10 cellular contexts compared by ENCODE assay signal in genomic region chr12:47832263-47832933, GRCh38. TPM values are rescaled to one million over a fixed set of nuclear protein-coding genes. Genes with fewer than 3 reads are reported as not detected.
DNase-seq lines count a peak whose midpoint lies in the region; ATAC-seq lines count a peak whose summit lies in the region.
"Had no signal": no experiment of that assay in that cellular context is flagged by ENCODE, and none has a peak within 500 bp of the region (broad histone marks: within the 10 kb centered on the region; RNA-seq: fewer than 3 reads in every experiment).

No MANE protein-coding gene starts in this region.

- peak; percentile 77 for ATAC-seq in activated CD4-positive, alpha-beta T cell treated with anti-CD3 and anti-CD28 coated beads for 36 hours
- ATAC-seq in effector memory CD8-positive, alpha-beta T cell (replicated peaks), result peak; percentile 21
- peak; percentile 83 for ATAC-seq in stimulated activated effector memory CD8-positive, alpha-beta T cell treated with anti-CD3 and anti-CD28 coated beads, Interleukin-12 subunit alpha, Interleukin-12 subunit beta, amount 100 ng/mL, for 72 hours
- ATAC-seq in left ventricle myocardium superior, result no peak

- intact Hi-C loops in activated CD4-positive, alpha-beta T cell treated with anti-CD3 and anti-CD28 coated beads for 36 hours (cut with DNase I, micrococcal nuclease), result loop anchor here (1.0 to 5.0 kb wide), 8 partner anchors 12 to 1615 kb away; partner anchors contain the start of genes HDAC7 (in 1 of the 2) and RPAP3 (in 1 of the 2)
- intact Hi-C loops in activated CD4-positive, alpha-beta T cell treated with anti-CD3 and anti-CD28 coated beads, Interleukin-2, amount 10 ng/mL, durations not matched to agents 24 days and 14 days (cut with micrococcal nuclease), result loop anchor here (1.0 to 5.0 kb wide), 5 partner anchors 13 to 125 kb away; partner anchors contain the start of genes HDAC7 and RPAP3
- intact Hi-C loops in left ventricle myocardium superior (cut with micrococcal nuclease), result loop anchor here (10.0 kb wide), 1 partner anchor 58 kb away; the partner anchor contains the start of gene SLC48A1

- H3K36me3 Mint-ChIP-seq in activated CD4-positive, alpha-beta T cell treated with anti-CD3 and anti-CD28 coated beads for 36 hours (ENCODE audit: low read depth), result peaks cover 2% of the 10 kb centered on the region
- H3K36me3 Mint-ChIP-seq in activated CD4-positive, alpha-beta T cell treated with anti-CD3 and anti-CD28 coated beads, Interleukin-2, amount 10 ng/mL, durations not matched to agents 24 days and 14 days (ENCODE audit: low read depth), result peaks cover 6% of the 10 kb centered on the region
- H3K36me3 Mint-ChIP-seq in effector memory CD8-positive, alpha-beta T cell (ENCODE audit: insufficient read depth), result peaks cover 10% of the 10 kb centered on the region
- peaks cover 37% of the 10 kb centered on the region for H3K36me3 Mint-ChIP-seq in stimulated activated effector memory CD8-positive, alpha-beta T cell treated with anti-CD3 and anti-CD28 coated beads, Interleukin-12 subunit alpha, Interleukin-12 subunit beta, amount 100 ng/mL, for 72 hours

- H3K9me3 ChIP-seq in MG63, result no peaks in the 10 kb centered on the region

- no peaks in the 10 kb centered on the region for H3K27me3 Mint-ChIP-seq in activated CD4-positive, alpha-beta T cell treated with anti-CD3 and anti-CD28 coated beads for 36 hours
- no peaks in the 10 kb centered on the region for H3K27me3 Mint-ChIP-seq in activated CD4-positive, alpha-beta T cell treated with anti-CD3 and anti-CD28 coated beads, Interleukin-2, amount 10 ng/mL, durations not matched to agents 24 days and 14 days
- no peaks in the 10 kb centered on the region for H3K27me3 Mint-ChIP-seq in effector memory CD8-positive, alpha-beta T cell

- H3K9me3 Mint-ChIP-seq in activated CD4-positive, alpha-beta T cell treated with anti-CD3 and anti-CD28 coated beads for 36 hours (ENCODE audit: low read depth), result no peaks in the 10 kb centered on the region
- H3K9me3 Mint-ChIP-seq in activated CD4-positive, alpha-beta T cell treated with anti-CD3 and anti-CD28 coated beads, Interleukin-2, amount 10 ng/mL, durations not matched to agents 24 days and 14 days, result peaks cover 4% of the 10 kb centered on the region
- H3K9me3 Mint-ChIP-seq in effector memory CD8-positive, alpha-beta T cell, result no peaks in the 10 kb centered on the region
- H3K9me3 Mint-ChIP-seq in stimulated activated effector memory CD8-positive, alpha-beta T cell treated with anti-CD3 and anti-CD28 coated beads, Interleukin-12 subunit alpha, Interleukin-12 subunit beta, amount 100 ng/mL, for 72 hours, result no peaks in the 10 kb centered on the region

- POLR2A ChIA-PET in activated CD4-positive, alpha-beta T cell treated with anti-CD3 and anti-CD28 coated beads for 36 hours (lab: Charles Lee), result interaction anchor here (0.8 to 7.0 kb wide), 12 partner anchors 13 to 620 kb away, joined by 3 to 215 read pairs (median 9); partner anchors contain the start of genes HDAC7 and VDR

- peak overlapping the region; percentile 99 for H3K27ac Mint-ChIP-seq in activated CD4-positive, alpha-beta T cell treated with anti-CD3 and anti-CD28 coated beads for 36 hours
- H3K27ac Mint-ChIP-seq in activated CD4-positive, alpha-beta T cell treated with anti-CD3 and anti-CD28 coated beads, Interleukin-2, amount 10 ng/mL, durations not matched to agents 24 days and 14 days, result peak overlapping the region; percentile 99
- peak overlapping the region; percentile 59 to 81 for H3K27ac Mint-ChIP-seq in effector memory CD8-positive, alpha-beta T cell
- peak overlapping the region; percentile 96 for H3K27ac Mint-ChIP-seq in stimulated activated effector memory CD8-positive, alpha-beta T cell treated with anti-CD3 and anti-CD28 coated beads, Interleukin-12 subunit alpha, Interleukin-12 subunit beta, amount 100 ng/mL, for 72 hours

- CTCF ChIA-PET in activated CD4-positive, alpha-beta T cell treated with anti-CD3 and anti-CD28 coated beads for 36 hours (lab: Charles Lee), result interaction anchor here (0.6 to 14.5 kb wide), 29 partner anchors 8 to 800 kb away, joined by 3 to 303 read pairs (median 4); partner anchors contain the start of genes HDAC7, TMEM106C and VDR

- peak overlapping the region; percentile 73 for H3K4me3 Mint-ChIP-seq in activated CD4-positive, alpha-beta T cell treated with anti-CD3 and anti-CD28 coated beads for 36 hours
- H3K4me3 Mint-ChIP-seq in activated CD4-positive, alpha-beta T cell treated with anti-CD3 and anti-CD28 coated beads, Interleukin-2, amount 10 ng/mL, durations not matched to agents 24 days and 14 days, result peak overlapping the region; percentile 79
- peak overlapping the region; percentile 58 to 75 for H3K4me3 Mint-ChIP-seq in effector memory CD8-positive, alpha-beta T cell
- H3K4me3 Mint-ChIP-seq in stimulated activated effector memory CD8-positive, alpha-beta T cell treated with anti-CD3 and anti-CD28 coated beads, Interleukin-12 subunit alpha, Interleukin-12 subunit beta, amount 100 ng/mL, for 72 hours, result peak overlapping the region; percentile 71

- no peaks in the 10 kb centered on the region for H3K27me3 ChIP-seq in MG63
- H3K27me3 ChIP-seq: brain microvascular endothelial cell had no signal

- peaks cover 92% of the 10 kb centered on the region for H3K4me1 Mint-ChIP-seq in activated CD4-positive, alpha-beta T cell treated with anti-CD3 and anti-CD28 coated beads for 36 hours
- H3K4me1 Mint-ChIP-seq in activated CD4-positive, alpha-beta T cell treated with anti-CD3 and anti-CD28 coated beads, Interleukin-2, amount 10 ng/mL, durations not matched to agents 24 days and 14 days, result peaks cover 86% of the 10 kb centered on the region
- peaks cover 26 to 32% of the 10 kb centered on the region in 2 donors for H3K4me1 Mint-ChIP-seq in effector memory CD8-positive, alpha-beta T cell (ENCODE audit: low read depth in 2 of 2)
- peaks cover 83% of the 10 kb centered on the region for H3K4me1 Mint-ChIP-seq in stimulated activated effector memory CD8-positive, alpha-beta T cell treated with anti-CD3 and anti-CD28 coated beads, Interleukin-12 subunit alpha, Interleukin-12 subunit beta, amount 100 ng/mL, for 72 hours

- H3K4me3 ChIP-seq in MG63, result no peak overlapping the region

- DNase-seq in activated CD4-positive, alpha-beta T cell treated with anti-CD3 and anti-CD28 coated beads for 36 hours, result peak; percentile 94
- DNase-seq in activated CD4-positive, alpha-beta T cell treated with anti-CD3 and anti-CD28 coated beads, Interleukin-2, amount 50 U/mL, for 1 hour, result no peak
- DNase-seq in activated CD4-positive, alpha-beta T cell treated with anti-CD3 and anti-CD28 coated beads, Interleukin-2, amount 10 ng/mL, durations not matched to agents 24 days and 14 days, result peak; percentile 80
- no peak for DNase-seq in effector memory CD8-positive, alpha-beta T cell
- DNase-seq in stimulated activated effector memory CD8-positive, alpha-beta T cell treated with anti-CD3 and anti-CD28 coated beads, Interleukin-12 subunit alpha, Interleukin-12 subunit beta, amount 100 ng/mL, for 72 hours (ENCODE audit: low spot score in 2 of 2), result peak; percentile 45 to 72
- DNase-seq in dedifferentiated amniotic fluid mesenchymal stem cell (ENCODE audit: extremely low spot score) (no peak), left ventricle myocardium superior (no peak), MG63 (no peak)
- DNase-seq: brain microvascular endothelial cell, NCI-H2081 treated with DMSO at 0.1 percent for 48 hours had no signal

- H3K36me3 ChIP-seq in MG63, result no peaks in the 10 kb centered on the region
- H3K36me3 ChIP-seq: brain microvascular endothelial cell had no signal

RNA-seq across cellular contexts. Expression of gene HDAC7, which starts 12.7 kb away (rescaled TPM):
- 100 to 1,000 TPM; 331 to 385 TPM for total RNA-seq in activated CD4-positive, alpha-beta T cell treated with anti-CD3 and anti-CD28 coated beads for 36 hours
- total RNA-seq in activated CD4-positive, alpha-beta T cell treated with anti-CD3 and anti-CD28 coated beads, Interleukin-2, amount 10 ng/mL, durations not matched to agents 24 days and 14 days, result 405 and 419 TPM in 2 replicates
- total RNA-seq in left ventricle myocardium superior, result 35.4 TPM
- total RNA-seq in MG63 (2014; rRNA removed; shearing (Covaris generic); ENCODE audit: low replicate concordance), result 30.5 and 31.5 TPM in 2 replicates

RNA-seq across cellular contexts. Expression of gene SLC48A1, which starts 59.4 kb away (rescaled TPM):
- 1 to 10 TPM; 5.9 to 8.5 TPM for total RNA-seq in activated CD4-positive, alpha-beta T cell treated with anti-CD3 and anti-CD28 coated beads for 36 hours
- total RNA-seq in activated CD4-positive, alpha-beta T cell treated with anti-CD3 and anti-CD28 coated beads, Interleukin-2, amount 10 ng/mL, durations not matched to agents 24 days and 14 days, result 10.7 and 12.3 TPM in 2 replicates
- 23.7 TPM for total RNA-seq in left ventricle myocardium superior
- 14.2 and 17.6 TPM in 2 replicates for total RNA-seq in MG63 (2014; rRNA removed; shearing (Covaris generic); ENCODE audit: low replicate concordance)

Comparison
In these comparisons a context has a peak if more than half of its experiments do, and no peak if none do; other contexts are left out.
1. DNase-seq: peak in activated CD4-positive, alpha-beta T cell treated with anti-CD3 and anti-CD28 coated beads for 36 hours (single experiment), activated CD4-positive, alpha-beta T cell treated with anti-CD3 and anti-CD28 coated beads, Interleukin-2, amount 10 ng/mL, durations not matched to agents 24 days and 14 days (single experiment) and stimulated activated effector memory CD8-positive, alpha-beta T cell treated with anti-CD3 and anti-CD28 coated beads, Interleukin-12 subunit alpha, Interleukin-12 subunit beta, amount 100 ng/mL, for 72 hours (2 of 2); none in activated CD4-positive, alpha-beta T cell treated with anti-CD3 and anti-CD28 coated beads, Interleukin-2, amount 50 U/mL, for 1 hour (single experiment), effector memory CD8-positive, alpha-beta T cell (0 of 3), dedifferentiated amniotic fluid mesenchymal stem cell (single experiment), left ventricle myocardium superior (single experiment) and MG63 (single experiment).
2. Peak in every context shown above with its lines, with median percentiles within 50 percentile points of each other: H3K27ac Mint-ChIP-seq and H3K4me3 Mint-ChIP-seq.